Comparison of ENCODE assay signal across 1 cellular context in the genomic region with DNA sequence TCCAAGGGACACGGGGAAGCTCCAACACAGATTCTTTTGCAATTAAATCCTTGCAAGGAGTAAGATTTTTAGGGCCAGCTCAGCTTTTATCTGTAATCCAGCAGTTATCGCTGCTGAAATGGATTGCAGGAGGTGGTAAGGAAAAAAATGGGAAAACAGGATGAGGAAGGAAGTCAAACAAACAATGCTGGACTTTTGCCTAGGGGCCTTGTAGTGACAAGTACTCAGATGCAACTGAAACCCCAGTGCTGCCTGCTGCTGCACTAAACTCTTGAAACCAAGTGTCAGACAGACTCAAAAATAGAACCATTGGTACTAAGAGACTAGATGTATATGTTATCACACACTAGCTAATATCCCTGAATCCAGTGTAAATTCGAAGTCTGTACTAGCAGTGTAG.
TF ChIP-seq lines count a peak whose summit lies in the region.

No MANE protein-coding gene starts in this region.

TF ChIP-seq in HepG2, 621 proteins besides CTCF, POLR2A, EP300 and RAD21 (continued from another document and continues in another):
- TF ChIP-seq, protein P1, sequence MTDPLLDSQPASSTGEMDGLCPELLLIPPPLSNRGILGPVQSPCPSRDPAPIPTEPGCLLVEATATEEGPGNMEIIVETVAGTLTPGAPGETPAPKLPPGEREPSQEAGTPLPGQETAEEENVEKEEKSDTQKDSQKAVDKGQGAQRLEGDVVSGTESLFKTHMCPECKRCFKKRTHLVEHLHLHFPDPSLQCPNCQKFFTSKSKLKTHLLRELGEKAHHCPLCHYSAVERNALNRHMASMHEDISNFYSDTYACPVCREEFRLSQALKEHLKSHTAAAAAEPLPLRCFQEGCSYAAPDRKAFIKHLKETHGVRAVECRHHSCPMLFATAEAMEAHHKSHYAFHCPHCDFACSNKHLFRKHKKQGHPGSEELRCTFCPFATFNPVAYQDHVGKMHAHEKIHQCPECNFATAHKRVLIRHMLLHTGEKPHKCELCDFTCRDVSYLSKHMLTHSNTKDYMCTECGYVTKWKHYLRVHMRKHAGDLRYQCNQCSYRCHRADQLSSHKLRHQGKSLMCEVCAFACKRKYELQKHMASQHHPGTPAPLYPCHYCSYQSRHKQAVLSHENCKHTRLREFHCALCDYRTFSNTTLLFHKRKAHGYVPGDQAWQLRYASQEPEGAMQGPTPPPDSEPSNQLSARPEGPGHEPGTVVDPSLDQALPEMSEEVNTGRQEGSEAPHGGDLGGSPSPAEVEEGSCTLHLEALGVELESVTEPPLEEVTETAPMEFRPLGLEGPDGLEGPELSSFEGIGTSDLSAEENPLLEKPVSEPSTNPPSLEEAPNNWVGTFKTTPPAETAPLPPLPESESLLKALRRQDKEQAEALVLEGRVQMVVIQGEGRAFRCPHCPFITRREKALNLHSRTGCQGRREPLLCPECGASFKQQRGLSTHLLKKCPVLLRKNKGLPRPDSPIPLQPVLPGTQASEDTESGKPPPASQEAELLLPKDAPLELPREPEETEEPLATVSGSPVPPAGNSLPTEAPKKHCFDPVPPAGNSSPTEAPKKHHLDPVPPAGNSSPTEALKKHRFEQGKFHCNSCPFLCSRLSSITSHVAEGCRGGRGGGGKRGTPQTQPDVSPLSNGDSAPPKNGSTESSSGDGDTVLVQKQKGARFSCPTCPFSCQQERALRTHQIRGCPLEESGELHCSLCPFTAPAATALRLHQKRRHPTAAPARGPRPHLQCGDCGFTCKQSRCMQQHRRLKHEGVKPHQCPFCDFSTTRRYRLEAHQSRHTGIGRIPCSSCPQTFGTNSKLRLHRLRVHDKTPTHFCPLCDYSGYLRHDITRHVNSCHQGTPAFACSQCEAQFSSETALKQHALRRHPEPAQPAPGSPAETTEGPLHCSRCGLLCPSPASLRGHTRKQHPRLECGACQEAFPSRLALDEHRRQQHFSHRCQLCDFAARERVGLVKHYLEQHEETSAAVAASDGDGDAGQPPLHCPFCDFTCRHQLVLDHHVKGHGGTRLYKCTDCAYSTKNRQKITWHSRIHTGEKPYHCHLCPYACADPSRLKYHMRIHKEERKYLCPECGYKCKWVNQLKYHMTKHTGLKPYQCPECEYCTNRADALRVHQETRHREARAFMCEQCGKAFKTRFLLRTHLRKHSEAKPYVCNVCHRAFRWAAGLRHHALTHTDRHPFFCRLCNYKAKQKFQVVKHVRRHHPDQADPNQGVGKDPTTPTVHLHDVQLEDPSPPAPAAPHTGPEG (CRISPR knock-in tag; IDR thresholded peaks at IDR 0.05), result no peak
- TF ChIP-seq ZFX (CRISPR knock-in tag; IDR thresholded peaks at IDR 0.05; ENCODE audit: low read depth) (peak; percentile 49; the same call in 1 of the 2 replicates), REL (CRISPR knock-in tag; conservative IDR thresholded peaks at IDR 0.05) (no peak), RBM39 (IDR thresholded peaks at IDR 0.05; ENCODE audit: low read depth, low read length, poor library complexity, severe bottlenecking) (no peak), ZC3H4 (CRISPR knock-in tag; IDR thresholded peaks at IDR 0.05; ENCODE audit: borderline replicate concordance) (no peak), SSRP1 (CRISPR knock-in tag; IDR thresholded peaks at IDR 0.05) (no peak), SMC3 (IDR thresholded peaks at IDR 0.05; ENCODE audit: low read length) (no peak), ZNF766 (CRISPR knock-in tag; IDR thresholded peaks at IDR 0.05; ENCODE audit: borderline replicate concordance) (no peak), DNMT3B (CRISPR knock-in tag; conservative IDR thresholded peaks at IDR 0.05) (no peak), PAWR (CRISPR knock-in tag; IDR thresholded peaks at IDR 0.05; ENCODE audit: borderline replicate concordance) (no peak), ARNTL (CRISPR knock-in tag; IDR thresholded peaks at IDR 0.05) (no peak), KMT2A (CRISPR knock-in tag; IDR thresholded peaks at IDR 0.05) (no peak), ZBTB8A (CRISPR knock-in tag; IDR thresholded peaks at IDR 0.05; ENCODE audit: borderline replicate concordance, low read depth) (no peak), HHEX (CRISPR knock-in tag; IDR thresholded peaks at IDR 0.05) (no peak), RFXAP (CRISPR knock-in tag; IDR thresholded peaks at IDR 0.05; ENCODE audit: borderline replicate concordance) (no peak), ETV5 (CRISPR knock-in tag; IDR thresholded peaks at IDR 0.05; ENCODE audit: borderline replicate concordance) (peak; percentile 90), RBFOX2 (IDR thresholded peaks at IDR 0.05; ENCODE audit: low read depth, low read length) (no peak), SUZ12 (IDR thresholded peaks at IDR 0.05; ENCODE audit: low read depth, low read length) (no peak), ZNF607 (CRISPR knock-in tag; IDR thresholded peaks at IDR 0.05; ENCODE audit: borderline replicate concordance) (no peak), ZNF329 (CRISPR knock-in tag; IDR thresholded peaks at IDR 0.05; ENCODE audit: low read depth) (no peak), MYNN (CRISPR knock-in tag; IDR thresholded peaks at IDR 0.05; ENCODE audit: low read depth) (no peak), CENPX (CRISPR knock-in tag; IDR thresholded peaks at IDR 0.05) (no peak)
- TF ChIP-seq, protein P2, sequence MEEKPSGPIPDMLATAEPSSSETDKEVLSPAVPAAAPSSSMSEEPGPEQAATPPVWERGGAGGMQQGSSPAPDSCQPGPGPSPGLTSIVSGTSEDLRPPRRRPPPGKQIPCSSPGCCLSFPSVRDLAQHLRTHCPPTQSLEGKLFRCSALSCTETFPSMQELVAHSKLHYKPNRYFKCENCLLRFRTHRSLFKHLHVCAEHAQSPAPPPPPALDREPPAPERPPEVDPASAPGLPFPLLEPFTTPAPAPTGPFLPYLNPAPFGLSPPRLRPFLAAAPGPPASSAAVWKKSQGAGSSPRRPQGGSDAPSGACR (CRISPR knock-in tag; IDR thresholded peaks at IDR 0.05), result no peak
- TF ChIP-seq, protein P3, sequence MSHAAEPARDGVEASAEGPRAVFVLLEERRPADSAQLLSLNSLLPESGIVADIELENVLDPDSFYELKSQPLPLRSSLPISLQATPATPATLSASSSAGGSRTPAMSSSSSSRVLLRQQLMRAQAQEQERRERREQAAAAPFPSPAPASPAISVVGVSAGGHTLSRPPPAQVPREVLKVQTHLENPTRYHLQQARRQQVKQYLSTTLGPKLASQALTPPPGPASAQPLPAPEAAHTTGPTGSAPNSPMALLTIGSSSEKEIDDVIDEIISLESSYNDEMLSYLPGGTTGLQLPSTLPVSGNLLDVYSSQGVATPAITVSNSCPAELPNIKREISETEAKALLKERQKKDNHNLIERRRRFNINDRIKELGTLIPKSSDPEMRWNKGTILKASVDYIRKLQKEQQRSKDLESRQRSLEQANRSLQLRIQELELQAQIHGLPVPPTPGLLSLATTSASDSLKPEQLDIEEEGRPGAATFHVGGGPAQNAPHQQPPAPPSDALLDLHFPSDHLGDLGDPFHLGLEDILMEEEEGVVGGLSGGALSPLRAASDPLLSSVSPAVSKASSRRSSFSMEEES (CRISPR knock-in tag; IDR thresholded peaks at IDR 0.05), result no peak
- TF ChIP-seq, protein P4, sequence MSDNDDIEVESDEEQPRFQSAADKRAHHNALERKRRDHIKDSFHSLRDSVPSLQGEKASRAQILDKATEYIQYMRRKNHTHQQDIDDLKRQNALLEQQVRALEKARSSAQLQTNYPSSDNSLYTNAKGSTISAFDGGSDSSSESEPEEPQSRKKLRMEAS (IDR thresholded peaks at IDR 0.05), result no peak
- TF ChIP-seq, protein P5, sequence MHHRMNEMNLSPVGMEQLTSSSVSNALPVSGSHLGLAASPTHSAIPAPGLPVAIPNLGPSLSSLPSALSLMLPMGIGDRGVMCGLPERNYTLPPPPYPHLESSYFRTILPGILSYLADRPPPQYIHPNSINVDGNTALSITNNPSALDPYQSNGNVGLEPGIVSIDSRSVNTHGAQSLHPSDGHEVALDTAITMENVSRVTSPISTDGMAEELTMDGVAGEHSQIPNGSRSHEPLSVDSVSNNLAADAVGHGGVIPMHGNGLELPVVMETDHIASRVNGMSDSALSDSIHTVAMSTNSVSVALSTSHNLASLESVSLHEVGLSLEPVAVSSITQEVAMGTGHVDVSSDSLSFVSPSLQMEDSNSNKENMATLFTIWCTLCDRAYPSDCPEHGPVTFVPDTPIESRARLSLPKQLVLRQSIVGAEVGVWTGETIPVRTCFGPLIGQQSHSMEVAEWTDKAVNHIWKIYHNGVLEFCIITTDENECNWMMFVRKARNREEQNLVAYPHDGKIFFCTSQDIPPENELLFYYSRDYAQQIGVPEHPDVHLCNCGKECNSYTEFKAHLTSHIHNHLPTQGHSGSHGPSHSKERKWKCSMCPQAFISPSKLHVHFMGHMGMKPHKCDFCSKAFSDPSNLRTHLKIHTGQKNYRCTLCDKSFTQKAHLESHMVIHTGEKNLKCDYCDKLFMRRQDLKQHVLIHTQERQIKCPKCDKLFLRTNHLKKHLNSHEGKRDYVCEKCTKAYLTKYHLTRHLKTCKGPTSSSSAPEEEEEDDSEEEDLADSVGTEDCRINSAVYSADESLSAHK (CRISPR knock-in tag; IDR thresholded peaks at IDR 0.05; ENCODE audit: borderline replicate concordance), result no peak
- TF ChIP-seq, protein P6, sequence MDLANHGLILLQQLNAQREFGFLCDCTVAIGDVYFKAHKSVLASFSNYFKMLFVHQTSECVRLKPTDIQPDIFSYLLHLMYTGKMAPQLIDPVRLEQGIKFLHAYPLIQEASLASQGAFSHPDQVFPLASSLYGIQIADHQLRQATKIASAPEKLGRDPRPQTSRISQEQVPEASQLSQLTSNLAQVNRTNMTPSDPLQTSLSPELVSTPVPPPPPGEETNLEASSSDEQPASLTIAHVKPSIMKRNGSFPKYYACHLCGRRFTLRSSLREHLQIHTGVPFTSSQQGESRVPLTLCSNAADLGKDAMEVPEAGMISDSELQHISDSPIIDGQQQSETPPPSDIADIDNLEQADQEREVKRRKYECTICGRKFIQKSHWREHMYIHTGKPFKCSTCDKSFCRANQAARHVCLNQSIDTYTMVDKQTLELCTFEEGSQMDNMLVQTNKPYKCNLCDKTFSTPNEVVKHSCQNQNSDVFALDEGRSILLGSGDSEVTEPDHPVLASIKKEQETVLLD (CRISPR knock-in tag; IDR thresholded peaks at IDR 0.05; ENCODE audit: low read depth), result no peak
- TF ChIP-seq, protein P7, sequence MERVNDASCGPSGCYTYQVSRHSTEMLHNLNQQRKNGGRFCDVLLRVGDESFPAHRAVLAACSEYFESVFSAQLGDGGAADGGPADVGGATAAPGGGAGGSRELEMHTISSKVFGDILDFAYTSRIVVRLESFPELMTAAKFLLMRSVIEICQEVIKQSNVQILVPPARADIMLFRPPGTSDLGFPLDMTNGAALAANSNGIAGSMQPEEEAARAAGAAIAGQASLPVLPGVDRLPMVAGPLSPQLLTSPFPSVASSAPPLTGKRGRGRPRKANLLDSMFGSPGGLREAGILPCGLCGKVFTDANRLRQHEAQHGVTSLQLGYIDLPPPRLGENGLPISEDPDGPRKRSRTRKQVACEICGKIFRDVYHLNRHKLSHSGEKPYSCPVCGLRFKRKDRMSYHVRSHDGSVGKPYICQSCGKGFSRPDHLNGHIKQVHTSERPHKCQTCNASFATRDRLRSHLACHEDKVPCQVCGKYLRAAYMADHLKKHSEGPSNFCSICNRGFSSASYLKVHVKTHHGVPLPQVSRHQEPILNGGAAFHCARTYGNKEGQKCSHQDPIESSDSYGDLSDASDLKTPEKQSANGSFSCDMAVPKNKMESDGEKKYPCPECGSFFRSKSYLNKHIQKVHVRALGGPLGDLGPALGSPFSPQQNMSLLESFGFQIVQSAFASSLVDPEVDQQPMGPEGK (CRISPR knock-in tag; IDR thresholded peaks at IDR 0.05), result no peak
- TF ChIP-seq, protein P8, sequence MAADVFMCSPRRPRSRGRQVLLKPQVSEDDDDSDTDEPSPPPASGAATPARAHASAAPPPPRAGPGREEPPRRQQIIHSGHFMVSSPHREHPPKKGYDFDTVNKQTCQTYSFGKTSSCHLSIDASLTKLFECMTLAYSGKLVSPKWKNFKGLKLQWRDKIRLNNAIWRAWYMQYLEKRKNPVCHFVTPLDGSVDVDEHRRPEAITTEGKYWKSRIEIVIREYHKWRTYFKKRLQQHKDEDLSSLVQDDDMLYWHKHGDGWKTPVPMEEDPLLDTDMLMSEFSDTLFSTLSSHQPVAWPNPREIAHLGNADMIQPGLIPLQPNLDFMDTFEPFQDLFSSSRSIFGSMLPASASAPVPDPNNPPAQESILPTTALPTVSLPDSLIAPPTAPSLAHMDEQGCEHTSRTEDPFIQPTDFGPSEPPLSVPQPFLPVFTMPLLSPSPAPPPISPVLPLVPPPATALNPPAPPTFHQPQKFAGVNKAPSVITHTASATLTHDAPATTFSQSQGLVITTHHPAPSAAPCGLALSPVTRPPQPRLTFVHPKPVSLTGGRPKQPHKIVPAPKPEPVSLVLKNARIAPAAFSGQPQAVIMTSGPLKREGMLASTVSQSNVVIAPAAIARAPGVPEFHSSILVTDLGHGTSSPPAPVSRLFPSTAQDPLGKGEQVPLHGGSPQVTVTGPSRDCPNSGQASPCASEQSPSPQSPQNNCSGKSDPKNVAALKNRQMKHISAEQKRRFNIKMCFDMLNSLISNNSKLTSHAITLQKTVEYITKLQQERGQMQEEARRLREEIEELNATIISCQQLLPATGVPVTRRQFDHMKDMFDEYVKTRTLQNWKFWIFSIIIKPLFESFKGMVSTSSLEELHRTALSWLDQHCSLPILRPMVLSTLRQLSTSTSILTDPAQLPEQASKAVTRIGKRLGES (CRISPR knock-in tag; IDR thresholded peaks at IDR 0.05; ENCODE audit: borderline replicate concordance), result no peak
- TF ChIP-seq, protein P9, sequence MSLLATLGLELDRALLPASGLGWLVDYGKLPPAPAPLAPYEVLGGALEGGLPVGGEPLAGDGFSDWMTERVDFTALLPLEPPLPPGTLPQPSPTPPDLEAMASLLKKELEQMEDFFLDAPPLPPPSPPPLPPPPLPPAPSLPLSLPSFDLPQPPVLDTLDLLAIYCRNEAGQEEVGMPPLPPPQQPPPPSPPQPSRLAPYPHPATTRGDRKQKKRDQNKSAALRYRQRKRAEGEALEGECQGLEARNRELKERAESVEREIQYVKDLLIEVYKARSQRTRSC (CRISPR knock-in tag; IDR thresholded peaks at IDR 0.05; ENCODE audit: low read depth), result no peak
- TF ChIP-seq, protein P10, sequence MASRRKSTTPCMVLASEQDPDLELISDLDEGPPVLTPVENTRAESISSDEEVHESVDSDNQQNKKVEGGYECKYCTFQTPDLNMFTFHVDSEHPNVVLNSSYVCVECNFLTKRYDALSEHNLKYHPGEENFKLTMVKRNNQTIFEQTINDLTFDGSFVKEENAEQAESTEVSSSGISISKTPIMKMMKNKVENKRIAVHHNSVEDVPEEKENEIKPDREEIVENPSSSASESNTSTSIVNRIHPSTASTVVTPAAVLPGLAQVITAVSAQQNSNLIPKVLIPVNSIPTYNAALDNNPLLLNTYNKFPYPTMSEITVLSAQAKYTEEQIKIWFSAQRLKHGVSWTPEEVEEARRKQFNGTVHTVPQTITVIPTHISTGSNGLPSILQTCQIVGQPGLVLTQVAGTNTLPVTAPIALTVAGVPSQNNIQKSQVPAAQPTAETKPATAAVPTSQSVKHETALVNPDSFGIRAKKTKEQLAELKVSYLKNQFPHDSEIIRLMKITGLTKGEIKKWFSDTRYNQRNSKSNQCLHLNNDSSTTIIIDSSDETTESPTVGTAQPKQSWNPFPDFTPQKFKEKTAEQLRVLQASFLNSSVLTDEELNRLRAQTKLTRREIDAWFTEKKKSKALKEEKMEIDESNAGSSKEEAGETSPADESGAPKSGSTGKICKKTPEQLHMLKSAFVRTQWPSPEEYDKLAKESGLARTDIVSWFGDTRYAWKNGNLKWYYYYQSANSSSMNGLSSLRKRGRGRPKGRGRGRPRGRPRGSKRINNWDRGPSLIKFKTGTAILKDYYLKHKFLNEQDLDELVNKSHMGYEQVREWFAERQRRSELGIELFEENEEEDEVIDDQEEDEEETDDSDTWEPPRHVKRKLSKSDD (CRISPR knock-in tag; IDR thresholded peaks at IDR 0.05; ENCODE audit: low read depth), result no peak
